In the genomic region with DNA sequence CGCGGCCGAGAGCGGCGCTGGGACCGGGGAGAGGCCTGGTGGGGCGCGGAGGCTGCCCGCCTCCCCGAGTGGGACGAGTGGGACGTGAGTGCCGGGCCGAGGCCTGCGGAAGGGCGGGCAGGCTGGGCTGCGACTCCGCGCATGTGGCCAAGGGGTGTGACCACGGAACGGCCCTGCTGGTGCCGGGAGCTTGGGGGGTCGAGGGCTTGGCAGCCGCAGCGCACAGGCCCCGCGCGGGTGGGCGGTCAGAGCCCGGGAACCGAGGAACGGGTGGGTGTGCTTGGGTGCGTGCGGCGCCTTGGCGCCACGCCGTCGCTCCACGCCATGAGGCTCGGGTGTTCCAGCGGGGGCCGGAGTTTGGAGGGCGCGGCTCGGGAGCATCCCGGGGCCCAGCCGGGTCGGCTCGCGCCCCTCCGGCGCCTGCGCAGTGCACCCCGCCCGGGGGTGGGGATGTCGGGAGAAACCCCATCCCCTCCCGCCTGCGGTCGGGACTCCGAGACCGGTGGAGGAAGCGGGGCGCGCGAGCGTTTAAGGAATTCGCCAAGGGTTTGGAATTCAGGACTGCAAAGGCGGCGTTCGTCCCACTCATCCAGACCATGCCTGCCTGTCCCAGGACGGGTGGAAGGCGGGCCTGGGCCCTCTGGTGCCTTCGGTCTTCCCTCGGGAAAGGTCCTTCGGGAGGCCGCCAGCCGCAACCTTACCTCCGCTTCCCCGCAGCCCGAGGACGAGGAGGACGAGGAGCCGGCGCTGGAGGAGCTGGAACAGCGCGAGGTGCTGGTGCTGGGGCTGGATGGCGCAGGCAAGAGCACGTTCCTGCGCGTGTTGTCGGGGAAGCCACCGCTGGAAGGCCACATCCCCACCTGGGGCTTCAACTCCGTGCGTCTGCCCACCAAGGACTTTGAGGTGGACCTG, we compare ENCODE assay signal across 8 cellular contexts. TPM values are rescaled to one million over a fixed set of nuclear protein-coding genes. Genes with fewer than 3 reads are reported as not detected.
DNase-seq lines count a peak whose midpoint lies in the region; ATAC-seq and TF ChIP-seq lines count a peak whose summit lies in the region.

No MANE protein-coding gene starts in this region.

- DNase-seq in GM06990 (ENCODE audit: extremely low read depth, insufficient read length) (peak; percentile 23), erythroblast (lab: John Stamatoyannopoulos, UW) (peak; percentile 44 to 47), thoracic aorta (ENCODE audit: low spot score) (no peak), NCI-H510A treated with DMSO at 0.1 percent for 48 hours (lab: John Stamatoyannopoulos, UW) (no peak)
- peak; percentile 47 to 53 for DNase-seq in activated CD4-positive, alpha-beta T cell treated with anti-CD3 and anti-CD28 coated beads, Interleukin-2, amount 50 U/mL, for 48 hours

- H3K4me1 ChIP-seq in muscle layer of colon (ENCODE audit: insufficient read depth, low read length) (peaks cover 17% of the 10 kb centered on the region), thoracic aorta (ENCODE audit: control insufficient read depth in 1 of 2, low read depth in 2 of 2) (peaks cover 3 to 18% of the 10 kb centered on the region in 2 donors)

- no peak for TF ChIP-seq POLR2A in erythroblast (IDR thresholded peaks at IDR 0.05; ENCODE audit: low read length)

- TF ChIP-seq CTCF in GM06990 (IDR thresholded peaks at IDR 0.05; ENCODE audit: insufficient read depth, low read length, poor library complexity, severe bottlenecking) (no peak), thoracic aorta (IDR thresholded peaks at IDR 0.05) (no peak)

- peak; percentile 7 for ATAC-seq in HG02973 (IDR thresholded peaks at IDR 0.05; ENCODE audit: unreplicated experiment)
- ATAC-seq in thoracic aorta (ENCODE audit: insufficient number of reproducible peaks, low FRiP score, low read depth): no peak
- ATAC-seq in HG03378 (IDR thresholded peaks at IDR 0.05; ENCODE audit: unreplicated experiment): no peak

- no peaks in the 10 kb centered on the region for H3K27me3 ChIP-seq in GM06990 (replicated peaks; ENCODE audit: control insufficient read depth, insufficient read depth, low read length)
- H3K27me3 ChIP-seq in muscle layer of colon (ENCODE audit: control insufficient read depth in 1 of 2, insufficient read depth in 2 of 2, low read length in 2 of 2): no peaks in the 10 kb centered on the region
- no peaks in the 10 kb centered on the region for H3K27me3 ChIP-seq in thoracic aorta (replicated peaks; ENCODE audit: insufficient read depth)

- H3K9ac ChIP-seq in muscle layer of colon (ENCODE audit: low read length): no peak overlapping the region

- H3K9me3 ChIP-seq in muscle layer of colon (ENCODE audit: low read length) (no peaks in the 10 kb centered on the region), thoracic aorta (no peaks in the 10 kb centered on the region)

- H3K36me3 ChIP-seq in GM06990 (ENCODE audit: control insufficient read depth, insufficient read depth, low read length): no peaks in the 10 kb centered on the region; the same call in 1 of the 2 replicates
- peaks cover 31% of the 10 kb centered on the region for H3K36me3 ChIP-seq in muscle layer of colon (ENCODE audit: insufficient read depth, low read length)
- H3K36me3 ChIP-seq in thoracic aorta: peaks cover 8% of the 10 kb centered on the region

- H3K27ac ChIP-seq in muscle layer of colon (ENCODE audit: low read depth, low read length): peak overlapping the region; percentile 88
- H3K27ac ChIP-seq in thoracic aorta: peak overlapping the region; percentile 71 to 73

- peak overlapping the region; percentile 70 for H3K4me3 ChIP-seq in GM06990 (replicated peaks; ENCODE audit: low read depth, low read length)
- peak overlapping the region; percentile 77 to 80 for H3K4me3 ChIP-seq in muscle layer of colon (ENCODE audit: low read depth in 1 of 2, low read length in 2 of 2)
- peak overlapping the region; percentile 95 for H3K4me3 ChIP-seq in thoracic aorta

RNA-seq across cellular contexts. Expression of a gene that starts 0.6 kb away (rescaled TPM):
- total RNA-seq in thoracic aorta: 10 to 100 TPM; 10.4 to 14.8 TPM

RNA-seq across cellular contexts. Expression of a gene that starts 4.4 kb away (rescaled TPM):
- 100 to 1,000 TPM in 1 of 2 donors, 10 to 100 TPM in 1; 95.9 to 154 TPM for total RNA-seq in thoracic aorta

RNA-seq across cellular contexts. Expression of a gene that starts 22.5 kb away (rescaled TPM):
- 10 to 100 TPM in 1 of 2 donors, 1 to 10 TPM in 1; 6.3 to 12.6 TPM for total RNA-seq in thoracic aorta

RNA-seq across cellular contexts. Expression of a gene that starts 22.6 kb away (rescaled TPM):
- 10 to 100 TPM; 45.2 to 57.5 TPM for total RNA-seq in thoracic aorta

RNA-seq across cellular contexts. Expression of a gene that starts 50.4 kb away (rescaled TPM):
- total RNA-seq in thoracic aorta: 100 to 1,000 TPM; 155 to 192 TPM

Comparison
In these comparisons a context has a peak if more than half of its experiments do, and no peak if none do; other contexts are left out.
1. DNase-seq: peak in GM06990 (single experiment), activated CD4-positive, alpha-beta T cell treated with anti-CD3 and anti-CD28 coated beads, Interleukin-2, amount 50 U/mL, for 48 hours (2 of 2) and erythroblast (2 of 2); none in thoracic aorta (single experiment) and NCI-H510A treated with DMSO at 0.1 percent for 48 hours (single experiment).
2. Peak in every context shown above with its lines, with median percentiles within 50 percentile points of each other: H3K4me3 ChIP-seq.